In genomic region chr11:62811659-62812058, GRCh38 we compare ENCODE assay signal across 1 cellular context.
TF ChIP-seq lines count a peak whose summit lies in the region.

No MANE protein-coding gene starts in this region.

TF ChIP-seq in K562, 482 proteins besides CTCF, POLR2A, EP300 and RAD21:
- TF ChIP-seq ZHX1 (conservative IDR thresholded peaks at IDR 0.05; ENCODE audit: low read length) (no peak), PRPF4 (IDR thresholded peaks at IDR 0.05; ENCODE audit: insufficient read depth, low read depth, low read length, poor library complexity, severe bottlenecking) (no peak), HCFC1 (IDR thresholded peaks at IDR 0.05; ENCODE audit: low read depth, low read length) (no peak), SMAD3 (CRISPR knock-in tag; conservative IDR thresholded peaks at IDR 0.05) (no peak), ID3 (CRISPR knock-in tag; IDR thresholded peaks at IDR 0.05) (no peak), ID3 (tag; IDR thresholded peaks at IDR 0.05) (no peak), TEAD1 (CRISPR knock-in tag; IDR thresholded peaks at IDR 0.05) (no peak), ZNF398 (CRISPR knock-in tag; IDR thresholded peaks at IDR 0.05) (no peak), ZNF444 (CRISPR knock-in tag; IDR thresholded peaks at IDR 0.05) (no peak), EGR1 (conservative IDR thresholded peaks at IDR 0.05) (no peak), ZNF23 (CRISPR knock-in tag; IDR thresholded peaks at IDR 0.05) (no peak), SMAD4 (CRISPR knock-in tag; conservative IDR thresholded peaks at IDR 0.05) (no peak), MED1 (CRISPR knock-in tag; IDR thresholded peaks at IDR 0.05; ENCODE audit: borderline replicate concordance) (no peak), ZNF518B (CRISPR knock-in tag; IDR thresholded peaks at IDR 0.05) (no peak)
